1 cellular context compared by ENCODE assay signal in genomic region chr1:5982868-5983267, GRCh38.
TF ChIP-seq lines count a peak whose summit lies in the region.

No MANE protein-coding gene starts in this region.

TF ChIP-seq in K562, 482 proteins besides CTCF, POLR2A, EP300 and RAD21:
- peak in 1 of 2 experiments; percentile 72; a peak in 2 of 4 replicates for TF ChIP-seq FOXA3 (CRISPR knock-in tag; conservative IDR thresholded peaks at IDR 0.05 in 1 of 2, IDR thresholded peaks at IDR 0.05 in 1 of 2)
- TF ChIP-seq, protein P1, sequence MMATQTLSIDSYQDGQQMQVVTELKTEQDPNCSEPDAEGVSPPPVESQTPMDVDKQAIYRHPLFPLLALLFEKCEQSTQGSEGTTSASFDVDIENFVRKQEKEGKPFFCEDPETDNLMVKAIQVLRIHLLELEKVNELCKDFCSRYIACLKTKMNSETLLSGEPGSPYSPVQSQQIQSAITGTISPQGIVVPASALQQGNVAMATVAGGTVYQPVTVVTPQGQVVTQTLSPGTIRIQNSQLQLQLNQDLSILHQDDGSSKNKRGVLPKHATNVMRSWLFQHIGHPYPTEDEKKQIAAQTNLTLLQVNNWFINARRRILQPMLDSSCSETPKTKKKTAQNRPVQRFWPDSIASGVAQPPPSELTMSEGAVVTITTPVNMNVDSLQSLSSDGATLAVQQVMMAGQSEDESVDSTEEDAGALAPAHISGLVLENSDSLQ (IDR thresholded peaks at IDR 0.05): peak; percentile 97
- TF ChIP-seq PYGO2 (tag; IDR thresholded peaks at IDR 0.05): 0 out of 2 replicates have a peak, but pooled peaks have one; percentile 2
- TF ChIP-seq EHMT2 (IDR thresholded peaks at IDR 0.05): 0 out of 2 replicates have a peak, but pooled peaks have one; percentile 17
- no peak for TF ChIP-seq DACH1 (IDR thresholded peaks at IDR 0.05; ENCODE audit: partially characterized antibody)
- TF ChIP-seq MEIS2 (IDR thresholded peaks at IDR 0.05; ENCODE audit: partially characterized antibody): peak; percentile 99
- TF ChIP-seq HINFP (tag; conservative IDR thresholded peaks at IDR 0.05; ENCODE audit: low read depth): no peak
- TF ChIP-seq ZNF77 (CRISPR knock-in tag; IDR thresholded peaks at IDR 0.05): no peak
- peak; percentile 77 for TF ChIP-seq ZNF239 (CRISPR knock-in tag; IDR thresholded peaks at IDR 0.05)
- TF ChIP-seq, protein P2, sequence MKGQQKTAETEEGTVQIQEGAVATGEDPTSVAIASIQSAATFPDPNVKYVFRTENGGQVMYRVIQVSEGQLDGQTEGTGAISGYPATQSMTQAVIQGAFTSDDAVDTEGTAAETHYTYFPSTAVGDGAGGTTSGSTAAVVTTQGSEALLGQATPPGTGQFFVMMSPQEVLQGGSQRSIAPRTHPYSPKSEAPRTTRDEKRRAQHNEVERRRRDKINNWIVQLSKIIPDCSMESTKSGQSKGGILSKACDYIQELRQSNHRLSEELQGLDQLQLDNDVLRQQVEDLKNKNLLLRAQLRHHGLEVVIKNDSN (CRISPR knock-in tag; IDR thresholded peaks at IDR 0.05): no peak
- 0 out of 4 replicates have a peak, but pooled peaks of 1 of the 2 experiments have one; percentile 22 for TF ChIP-seq HDAC1 (IDR thresholded peaks at IDR 0.05)
- TF ChIP-seq ZC3H8 (IDR thresholded peaks at IDR 0.05): no peak
- no peak for TF ChIP-seq SNIP1 (IDR thresholded peaks at IDR 0.05; ENCODE audit: low read depth)
- no peak for TF ChIP-seq MBD2 (IDR thresholded peaks at IDR 0.05; ENCODE audit: borderline replicate concordance, low read depth)
- peak; percentile 13; the same call in 1 of the 2 replicates for TF ChIP-seq ARID1B (IDR thresholded peaks at IDR 0.05)
- TF ChIP-seq BRCA1 (IDR thresholded peaks at IDR 0.05): no peak
- TF ChIP-seq BRCA1 (CRISPR knock-in tag; IDR thresholded peaks at IDR 0.05): no peak
- peak; percentile 35; the same call in 1 of the 2 replicates for TF ChIP-seq CXXC5 (CRISPR knock-in tag; IDR thresholded peaks at IDR 0.05)
- peak; percentile 63; the same call in 1 of the 2 replicates for TF ChIP-seq PBX2 (CRISPR knock-in tag; IDR thresholded peaks at IDR 0.05; ENCODE audit: low read depth)
- TF ChIP-seq PBX2 (tag; conservative IDR thresholded peaks at IDR 0.05; ENCODE audit: low read depth): peak; percentile 99
- TF ChIP-seq ZNF175 (CRISPR knock-in tag; IDR thresholded peaks at IDR 0.05; ENCODE audit: low read depth): no peak
- no peak for TF ChIP-seq TEAD2 (tag; IDR thresholded peaks at IDR 0.05)
